9 cellular contexts compared by ENCODE assay signal in the genomic region with DNA sequence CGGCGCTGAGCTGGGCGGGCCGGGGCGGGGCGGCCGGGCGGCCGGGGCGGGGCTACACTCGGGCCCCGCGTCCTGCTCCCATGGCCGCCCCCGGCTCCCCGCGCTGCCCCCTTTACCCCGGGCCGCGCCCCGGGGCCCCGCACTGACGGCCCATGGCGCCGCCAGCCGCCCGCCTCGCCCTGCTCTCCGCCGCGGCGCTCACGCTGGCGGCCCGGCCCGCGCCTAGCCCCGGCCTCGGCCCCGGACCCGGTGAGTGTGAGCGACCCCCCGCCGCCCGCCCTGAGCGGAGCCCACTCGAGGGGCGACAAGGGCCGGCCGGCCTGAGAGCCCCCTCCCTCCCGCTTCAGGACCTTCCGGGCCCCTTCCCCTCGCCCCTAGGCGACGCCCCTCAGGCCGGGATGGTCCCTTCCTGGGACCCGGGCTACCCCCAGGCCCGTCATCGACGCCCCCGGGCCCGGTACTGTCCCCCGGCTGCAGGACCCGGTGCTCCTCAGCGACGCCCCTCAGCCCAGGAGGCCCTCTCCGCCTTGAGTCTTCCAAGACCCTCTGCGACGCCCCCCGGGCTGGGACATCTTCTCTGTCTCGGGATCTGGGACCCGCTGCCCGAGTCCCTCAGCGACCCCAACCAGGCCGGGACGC. TPM values are rescaled to one million over a fixed set of nuclear protein-coding genes. Genes with fewer than 3 reads are reported as not detected.
DNase-seq lines count a peak whose midpoint lies in the region; ATAC-seq and TF ChIP-seq lines count a peak whose summit lies in the region.
"Had no signal": no experiment of that assay in that cellular context is flagged by ENCODE, and none has a peak within 500 bp of the region (broad histone marks: within the 10 kb centered on the region; RNA-seq: fewer than 3 reads in every experiment).

A gene with protein sequence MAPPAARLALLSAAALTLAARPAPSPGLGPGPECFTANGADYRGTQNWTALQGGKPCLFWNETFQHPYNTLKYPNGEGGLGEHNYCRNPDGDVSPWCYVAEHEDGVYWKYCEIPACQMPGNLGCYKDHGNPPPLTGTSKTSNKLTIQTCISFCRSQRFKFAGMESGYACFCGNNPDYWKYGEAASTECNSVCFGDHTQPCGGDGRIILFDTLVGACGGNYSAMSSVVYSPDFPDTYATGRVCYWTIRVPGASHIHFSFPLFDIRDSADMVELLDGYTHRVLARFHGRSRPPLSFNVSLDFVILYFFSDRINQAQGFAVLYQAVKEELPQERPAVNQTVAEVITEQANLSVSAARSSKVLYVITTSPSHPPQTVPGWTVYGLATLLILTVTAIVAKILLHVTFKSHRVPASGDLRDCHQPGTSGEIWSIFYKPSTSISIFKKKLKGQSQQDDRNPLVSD (plus strand): TSS at position 57 of the 639 bp plus-strand sequence. CDS start 96 bp downstream, at position 153.

- no peak within 1 kb of the TSS for H3K27ac Mint-ChIP-seq in T-cell

- POLR2A ChIA-PET in T-cell (lab: Charles Lee), result interaction anchor here in 1 of 2 donors (0.6 to 1.3 kb wide), 2 partner anchors 273 to 1254 kb away, joined by 3 to 5 read pairs; a partner anchor contains a TSS

- peaks cover 23 to 25% (median 23%) of the 10 kb centered on the region in 3 donors for H3K4me1 Mint-ChIP-seq in T-cell

- no peaks in the 10 kb centered on the region for H3K9me2 ChIP-seq in GM23248 (ENCODE audit: insufficient read depth)

- no peak for TF ChIP-seq POLR2A in prostate gland (IDR thresholded peaks at IDR 0.05)

- H3K9me3 ChIP-seq in GM23248 (ENCODE audit: low read depth), result no peaks in the 10 kb centered on the region
- H3K9me3 ChIP-seq in prostate gland, result no peaks in the 10 kb centered on the region

- peak within 1 kb of the TSS; percentile 76 for H2AFZ ChIP-seq in GM23248

- peak within 1 kb of the TSS; percentile 56 for H3K9ac ChIP-seq in GM23248

- CTCF ChIA-PET in T-cell (lab: Charles Lee), result interaction anchor here in 1 of 2 donors (0.6 kb wide), 1 partner anchor 81 kb away, joined by 3 read pairs; no protein-coding TSS in a partner anchor

- ATAC-seq in T-cell (replicated peaks in 1 of 4), result peak in 2 of 4 experiments; percentile 4 to 7
- ATAC-seq in Right ventricle myocardium inferior, result peak; percentile 6

- 2% methylated on average over 7 to 47 of the region's 76 CpGs for WGBS in GM23248 (ENCODE audit: low coverage in 1 of 2, low lambda C conversion rate in 2 of 2, missing lambda C conversion rate in 2 of 2), 2 experiments
- under 1% methylated on average over 22 of the region's 76 CpGs for WGBS in prostate gland

- H3K4me2 ChIP-seq in GM23248 (ENCODE audit: unreplicated experiment), result peak within 1 kb of the TSS; percentile 82

- H3K27ac ChIP-seq in GM23248 (no peak within 1 kb of the TSS), prostate gland (peak within 1 kb of the TSS; percentile 77 to 80)

- no peak for TF ChIP-seq CTCF in prostate gland (IDR thresholded peaks at IDR 0.05)

- H3K36me3 ChIP-seq in GM23248 (ENCODE audit: low read depth) (no peaks in the 10 kb centered on the region), prostate gland (no peaks in the 10 kb centered on the region)

- H3K36me3 Mint-ChIP-seq in T-cell, result no peaks in the 10 kb centered on the region

- intact Hi-C loops in Right ventricle myocardium inferior (cut with DNase I) (loop anchor here (10.0 kb wide), 1 partner anchor 192 kb away; a partner anchor contains a TSS), prostate gland (cut with DNase I) (loop anchor here (5.0 to 10.0 kb wide), 2 partner anchors 79 to 172 kb away; no protein-coding TSS in a partner anchor)

- no peaks in the 10 kb centered on the region for H3K27me3 ChIP-seq in GM23248 (replicated peaks; ENCODE audit: insufficient read depth)
- H3K27me3 ChIP-seq in prostate gland (replicated peaks; ENCODE audit: insufficient read depth), result no peaks in the 10 kb centered on the region

- in situ Hi-C loops in GM23248 (cut with MboI), result no loop called here

- no peak for DNase-seq in GM23248
- peak in 3 of 34 experiments; percentile 5 to 12 (median 12) for DNase-seq in T-cell
- no peak for DNase-seq in Right ventricle myocardium inferior (ENCODE audit: missing footprints)
- no peak for DNase-seq in prostate gland (ENCODE audit: low spot score)
- DNase-seq in stimulated activated CD8-positive, alpha-beta memory T cell treated with anti-CD3 and anti-CD28 coated beads, Interleukin-4, amount 100 ng/mL, for 48 hours, result no peak
- DNase-seq in activated effector memory CD4-positive, alpha-beta T cell treated with anti-CD3 and anti-CD28 coated beads, Interleukin-2, amount 50 U/mL, for 16 hours, result no peak
- no peak for DNase-seq in dermis blood vessel endothelial cell
- no peak for DNase-seq in stimulated activated CD4-positive, alpha-beta T cell treated with anti-CD3 and anti-CD28 coated beads, Interleukin-1b, Interleukin-23, amount 100 ng/mL, for 48 hours

- peaks cover 3% of the 10 kb centered on the region; the same call in 1 of the 2 replicates for H3F3A ChIP-seq in GM23248 (ENCODE audit: insufficient read depth)

- H3K79me2 ChIP-seq in GM23248 (ENCODE audit: insufficient read depth), result no peaks in the 10 kb centered on the region

- H3K4me3 Mint-ChIP-seq in T-cell, result peak within 1 kb of the TSS; percentile 73 to 78 (median 77)

- H3K9me3 Mint-ChIP-seq in T-cell, result no peaks in the 10 kb centered on the region

- peaks cover 27 to 63% of the 10 kb centered on the region in 2 donors for H3K27me3 Mint-ChIP-seq in T-cell

- no peaks in the 10 kb centered on the region for H4K20me1 ChIP-seq in GM23248 (ENCODE audit: insufficient read depth)

- H3K4me3 ChIP-seq in GM23248, result peak within 1 kb of the TSS; percentile 70
- peak within 1 kb of the TSS; percentile 75 to 80 for H3K4me3 ChIP-seq in prostate gland

- H3K4me1 ChIP-seq in GM23248 (ENCODE audit: insufficient read depth) (peaks cover 8% of the 10 kb centered on the region; the same call in 1 of the 2 replicates), prostate gland (replicated peaks) (peaks cover 7% of the 10 kb centered on the region)

RNA-seq across cellular contexts. Expression of the gene that starts here (rescaled TPM):
- total RNA-seq in GM23248 (2014; rRNA removed; shearing (Covaris generic)), result 2.7 and 4.4 TPM in 2 replicates
- 4.3 and 4.5 TPM in 2 replicates for polyA plus RNA-seq in GM23248 (2016; fragmentation: Nextera tagmentation; extraction: Ambion mirVana)
- under 1 TPM in 3 of 5 donors, not detected in 2; 0.20 to 0.25 (median 0.20) TPM for total RNA-seq in T-cell
- 48.8 TPM for total RNA-seq in Right ventricle myocardium inferior
- total RNA-seq in prostate gland, result 10 to 100 TPM; 19.3 to 49.0 TPM
- total RNA-seq in dermis blood vessel endothelial cell, result 0.56 and 0.68 TPM in 2 replicates
- total RNA-seq: T-helper 1 cell treated with Interleukin-12 subunit alpha and Interleukin-12 subunit beta and Interleukin-4 antibody, amounts not matched to agents 30 ng/mL and 1 ng/mL, for 36 hours had no signal
